1 cellular context compared by ENCODE assay signal in genomic region chr1:12144969-12145368, GRCh38.
TF ChIP-seq lines count a peak whose summit lies in the region.

No MANE protein-coding gene starts in this region.

TF ChIP-seq in SK-N-SH, 30 proteins besides CTCF, POLR2A, EP300 and RAD21:
- no peak for TF ChIP-seq RXRA (IDR thresholded peaks at IDR 0.05; ENCODE audit: borderline replicate concordance, low read depth)
- no peak for TF ChIP-seq PBX3 (IDR thresholded peaks at IDR 0.05)
- no peak for TF ChIP-seq FOSL2 (IDR thresholded peaks at IDR 0.05; ENCODE audit: borderline replicate concordance, low read depth)
- TF ChIP-seq POLR2AphosphoS5 (IDR thresholded peaks at IDR 0.05; ENCODE audit: low read depth, low read length): no peak
- no peak for TF ChIP-seq NFIC (IDR thresholded peaks at IDR 0.05; ENCODE audit: borderline replicate concordance)
- TF ChIP-seq RCOR1 (IDR thresholded peaks at IDR 0.05; ENCODE audit: low read length): no peak
- TF ChIP-seq GABPA (IDR thresholded peaks at IDR 0.05; ENCODE audit: low read depth): no peak
- no peak for TF ChIP-seq ELF1 (IDR thresholded peaks at IDR 0.05)
- no peak for TF ChIP-seq IRF3 (IDR thresholded peaks at IDR 0.05; ENCODE audit: low read depth, low read length)
- TF ChIP-seq ZBTB33 (IDR thresholded peaks at IDR 0.05; ENCODE audit: borderline replicate concordance, low read depth): no peak
